8 cellular contexts compared by ENCODE assay signal in the genomic region with DNA sequence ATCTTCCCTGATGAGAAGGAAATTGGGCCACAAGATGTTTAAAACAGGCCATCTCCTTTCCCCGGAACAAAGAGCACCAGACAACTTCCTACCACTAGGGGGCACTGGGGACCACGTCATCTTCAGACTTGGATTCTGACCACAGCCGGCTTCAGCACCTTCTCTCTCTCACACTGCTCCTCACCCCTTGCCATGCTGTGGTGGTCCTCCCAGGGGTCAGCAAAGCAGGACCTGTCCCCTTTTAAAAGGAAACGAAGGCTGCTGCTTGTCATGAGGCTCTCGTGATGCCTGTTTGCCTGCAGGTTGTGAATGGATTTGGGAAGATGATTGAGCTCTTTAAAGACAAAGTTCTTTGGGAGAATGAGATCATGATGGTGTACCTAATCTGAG. TPM values are rescaled to one million over a fixed set of nuclear protein-coding genes. Genes with fewer than 3 reads are reported as not detected.
DNase-seq lines count a peak whose midpoint lies in the region; ATAC-seq and TF ChIP-seq lines count a peak whose summit lies in the region.

No MANE protein-coding gene starts in this region.

- in situ Hi-C loops in astrocyte of the cerebellum (cut with HindIII; ENCODE audit: low sequenced_read_pairs) (no loop called here), gastrocnemius medialis (cut with MboI; ENCODE audit: low sequenced_read_pairs in 4 of 4) (loop anchor here (5.0 kb wide), 2 partner anchors 83 to 88 kb away; no protein-coding TSS in a partner anchor)

- H3K4me3 ChIP-seq in astrocyte of the cerebellum (ENCODE audit: low read depth, low read length) = no peak overlapping the region
- no peak overlapping the region for H3K4me3 ChIP-seq in gastrocnemius medialis

- H3K4me1 ChIP-seq in gastrocnemius medialis = peaks cover 26 to 31% of the 10 kb centered on the region in 2 donors

- peak overlapping the region; percentile 62 to 76 (median 72) for H3K27ac ChIP-seq in gastrocnemius medialis

- ATAC-seq in gastrocnemius medialis (peak; percentile 89 to 90), GM19328 (IDR thresholded peaks at IDR 0.05; ENCODE audit: unreplicated experiment) (no peak)

- DNase-seq in DMS 273 (lab: John Stamatoyannopoulos, UW; ENCODE audit: unreplicated experiment) = peak; percentile 80
- peak; percentile 41 for DNase-seq in H4 (ENCODE audit: low spot score)
- DNase-seq in NCI-H1417 treated with DMSO at 0.1 percent for 48 hours (lab: John Stamatoyannopoulos, UW) = peak; percentile 1
- peak; percentile 66 for DNase-seq in T1000 (lab: John Stamatoyannopoulos, UW)
- peak; percentile 64 for DNase-seq in astrocyte of the cerebellum (ENCODE audit: low read depth)
- peak; percentile 78 to 84 for DNase-seq in hippocampal formation (lab: John Stamatoyannopoulos, UW)
- peak; percentile 65 to 73 for DNase-seq in gastrocnemius medialis

- H3K36me3 ChIP-seq in gastrocnemius medialis = peaks cover 0 to 31% of the 10 kb centered on the region in 2 donors

- TF ChIP-seq CTCF in astrocyte of the cerebellum (IDR thresholded peaks at IDR 0.05; ENCODE audit: low read depth, low read length, missing control alignments) (peak; percentile 93), gastrocnemius medialis (IDR thresholded peaks at IDR 0.05 in 4 of 5, conservative IDR thresholded peaks at IDR 0.05 in 1 of 5) (peak; percentile 86 to 94 (median 93))

- no peaks in the 10 kb centered on the region for H3K27me3 ChIP-seq in gastrocnemius medialis

- no peak for TF ChIP-seq POLR2A in gastrocnemius medialis (IDR thresholded peaks at IDR 0.05)

- intact Hi-C loops in gastrocnemius medialis (cut with DNase I; ENCODE audit: low total_unique reads) = loop anchor here (1.0 to 5.0 kb wide), 3 partner anchors 20 to 188 kb away; no protein-coding TSS in a partner anchor

- H3K9me3 ChIP-seq in gastrocnemius medialis = no peaks in the 10 kb centered on the region

RNA-seq across cellular contexts. Expression of a gene that starts 16.2 kb away (rescaled TPM):
- total RNA-seq in H4 (2014; rRNA removed; shearing (Covaris generic)) = 6.2 and 16.5 TPM in 2 replicates
- total RNA-seq in gastrocnemius medialis = 1 to 10 TPM; 2.5 to 5.7 (median 5.2) TPM

RNA-seq across cellular contexts. Expression of a gene that starts 47.0 kb away (rescaled TPM):
- 0.35 and 1.2 TPM in 2 replicates for total RNA-seq in H4 (2014; rRNA removed; shearing (Covaris generic))
- 1 to 10 TPM; 2.1 to 5.9 (median 3.4) TPM for total RNA-seq in gastrocnemius medialis

Comparison
In these comparisons a context has a peak if more than half of its experiments do, and no peak if none do; other contexts are left out.
1. DNase-seq: peak in every context shown above with its lines; median percentile 81 in hippocampal formation; 80 in DMS 273; 69 in gastrocnemius medialis; 66 in T1000; 64 in astrocyte of the cerebellum; 41 in H4; 1 in NCI-H1417 treated with DMSO at 0.1 percent for 48 hours.